ENCODE assay signal across 10 cellular contexts in the genomic region with DNA sequence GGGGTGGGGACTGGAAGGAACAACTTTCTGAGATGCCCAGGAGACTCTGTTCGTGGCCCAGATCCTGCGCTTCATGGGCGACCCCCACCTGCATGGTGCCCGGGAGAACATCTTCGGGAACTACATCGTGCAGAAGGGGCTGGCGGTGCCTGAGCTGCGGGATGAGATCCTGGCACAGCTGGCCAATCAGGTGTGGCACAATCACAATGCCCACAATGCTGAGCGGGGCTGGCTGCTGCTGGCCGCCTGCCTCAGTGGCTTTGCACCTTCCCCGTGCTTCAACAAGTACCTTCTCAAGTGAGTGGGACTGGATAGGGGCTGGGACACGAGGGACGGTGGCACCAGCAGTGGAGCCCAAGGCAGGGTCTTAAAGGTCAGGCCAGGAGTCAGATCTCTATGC. TPM values are rescaled to one million over a fixed set of nuclear protein-coding genes. Genes with fewer than 3 reads are reported as not detected.
"Had no signal": no experiment of that assay in that cellular context is flagged by ENCODE, and none has a peak within 500 bp of the region (broad histone marks: within the 10 kb centered on the region; RNA-seq: fewer than 3 reads in every experiment).

No MANE protein-coding gene starts in this region.

- H3K4me1 ChIP-seq: HAP-1 had no signal

- H2AFZ ChIP-seq: GM23248 had no signal

- H3K27me3 Mint-ChIP-seq: IgD-negative memory B cell had no signal

- H3K9me3 ChIP-seq: HAP-1 had no signal

- H3K4me3 Mint-ChIP-seq: HFFc6, IgD-negative memory B cell had no signal

- DNase-seq: GM23248, GOT3, H7, HFFc6 had no signal

- H3K9me3 Mint-ChIP-seq: HFFc6, IgD-negative memory B cell had no signal

- H3K4me3 ChIP-seq: GM23248, HAP-1 had no signal

- H3K36me3 Mint-ChIP-seq: IgD-negative memory B cell had no signal

- ATAC-seq: HCT116, HepG2 had no signal

- H3K36me3 ChIP-seq: HAP-1 had no signal

- H3K27ac Mint-ChIP-seq: HFFc6, IgD-negative memory B cell had no signal

- H3K9ac ChIP-seq: GM23248 had no signal

- H3K27ac ChIP-seq: GM23248, HL-60 had no signal

RNA-seq across cellular contexts. Expression of gene MYO15A, which starts 37.3 kb away (rescaled TPM):
- total RNA-seq: HT1080 had no signal
